In the genomic region with DNA sequence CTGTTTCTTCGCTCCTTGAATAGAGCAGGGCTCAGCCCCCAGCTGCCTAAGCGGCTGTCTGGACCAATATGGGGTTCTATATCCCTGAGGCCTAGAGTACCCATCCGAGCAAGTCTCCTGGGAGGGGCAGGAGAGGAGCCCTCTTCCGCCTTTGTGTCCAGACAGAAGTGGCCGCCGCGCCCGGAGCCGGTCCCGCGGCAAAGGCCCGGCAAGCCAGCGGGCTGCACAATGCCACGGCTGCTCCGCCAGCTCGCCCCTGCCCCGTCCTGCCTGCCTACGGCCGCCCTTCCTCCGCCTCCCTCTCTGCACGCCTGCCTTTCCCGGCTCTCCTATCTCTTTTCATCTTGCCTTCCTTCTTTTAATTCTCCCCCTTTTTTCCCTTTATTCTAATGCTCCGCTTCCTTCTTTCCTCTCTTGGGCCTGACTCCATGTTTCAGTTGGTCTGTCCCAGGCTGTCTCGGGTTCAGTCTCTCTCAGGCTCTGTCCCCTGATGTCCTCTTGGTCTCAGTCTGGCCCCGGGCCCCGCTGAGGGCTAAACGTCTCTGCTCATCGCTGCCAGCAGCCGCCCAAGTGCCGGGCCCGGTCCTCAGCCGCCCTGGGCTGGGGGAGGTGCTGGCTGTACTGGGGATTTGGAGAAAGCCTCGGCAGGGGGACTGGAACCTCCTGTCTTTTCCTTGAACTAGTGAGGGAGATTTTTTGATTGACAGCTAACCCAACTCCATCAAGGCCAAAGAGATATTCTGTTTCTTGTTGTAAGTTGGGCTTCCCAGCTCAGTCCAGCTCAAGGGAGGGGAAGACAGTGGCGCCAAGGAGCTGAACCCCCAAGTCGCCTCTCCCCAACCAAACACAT, we compare ENCODE assay signal across 1 cellular context.
TF ChIP-seq lines count a peak whose summit lies in the region.

No MANE protein-coding gene starts in this region.

TF ChIP-seq in HEK293, 187 proteins besides CTCF, POLR2A, EP300 and RAD21 (continued from another document):
- TF ChIP-seq, protein P1, sequence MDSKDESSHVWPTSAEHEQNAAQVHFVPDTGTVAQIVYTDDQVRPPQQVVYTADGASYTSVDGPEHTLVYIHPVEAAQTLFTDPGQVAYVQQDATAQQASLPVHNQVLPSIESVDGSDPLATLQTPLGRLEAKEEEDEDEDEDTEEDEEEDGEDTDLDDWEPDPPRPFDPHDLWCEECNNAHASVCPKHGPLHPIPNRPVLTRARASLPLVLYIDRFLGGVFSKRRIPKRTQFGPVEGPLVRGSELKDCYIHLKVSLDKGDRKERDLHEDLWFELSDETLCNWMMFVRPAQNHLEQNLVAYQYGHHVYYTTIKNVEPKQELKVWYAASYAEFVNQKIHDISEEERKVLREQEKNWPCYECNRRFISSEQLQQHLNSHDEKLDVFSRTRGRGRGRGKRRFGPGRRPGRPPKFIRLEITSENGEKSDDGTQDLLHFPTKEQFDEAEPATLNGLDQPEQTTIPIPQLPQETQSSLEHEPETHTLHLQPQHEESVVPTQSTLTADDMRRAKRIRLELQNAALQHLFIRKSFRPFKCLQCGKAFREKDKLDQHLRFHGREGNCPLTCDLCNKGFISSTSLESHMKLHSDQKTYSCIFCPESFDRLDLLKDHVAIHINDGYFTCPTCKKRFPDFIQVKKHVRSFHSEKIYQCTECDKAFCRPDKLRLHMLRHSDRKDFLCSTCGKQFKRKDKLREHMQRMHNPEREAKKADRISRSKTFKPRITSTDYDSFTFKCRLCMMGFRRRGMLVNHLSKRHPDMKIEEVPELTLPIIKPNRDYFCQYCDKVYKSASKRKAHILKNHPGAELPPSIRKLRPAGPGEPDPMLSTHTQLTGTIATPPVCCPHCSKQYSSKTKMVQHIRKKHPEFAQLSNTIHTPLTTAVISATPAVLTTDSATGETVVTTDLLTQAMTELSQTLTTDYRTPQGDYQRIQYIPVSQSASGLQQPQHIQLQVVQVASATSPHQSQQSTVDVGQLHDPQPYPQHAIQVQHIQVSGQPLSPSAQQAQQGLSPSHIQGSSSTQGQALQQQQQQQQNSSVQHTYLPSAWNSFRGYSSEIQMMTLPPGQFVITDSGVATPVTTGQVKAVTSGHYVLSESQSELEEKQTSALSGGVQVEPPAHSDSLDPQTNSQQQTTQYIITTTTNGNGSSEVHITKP (tag by site-specific recombination; IDR thresholded peaks at IDR 0.05), result peak; percentile 8
- TF ChIP-seq, protein P2, sequence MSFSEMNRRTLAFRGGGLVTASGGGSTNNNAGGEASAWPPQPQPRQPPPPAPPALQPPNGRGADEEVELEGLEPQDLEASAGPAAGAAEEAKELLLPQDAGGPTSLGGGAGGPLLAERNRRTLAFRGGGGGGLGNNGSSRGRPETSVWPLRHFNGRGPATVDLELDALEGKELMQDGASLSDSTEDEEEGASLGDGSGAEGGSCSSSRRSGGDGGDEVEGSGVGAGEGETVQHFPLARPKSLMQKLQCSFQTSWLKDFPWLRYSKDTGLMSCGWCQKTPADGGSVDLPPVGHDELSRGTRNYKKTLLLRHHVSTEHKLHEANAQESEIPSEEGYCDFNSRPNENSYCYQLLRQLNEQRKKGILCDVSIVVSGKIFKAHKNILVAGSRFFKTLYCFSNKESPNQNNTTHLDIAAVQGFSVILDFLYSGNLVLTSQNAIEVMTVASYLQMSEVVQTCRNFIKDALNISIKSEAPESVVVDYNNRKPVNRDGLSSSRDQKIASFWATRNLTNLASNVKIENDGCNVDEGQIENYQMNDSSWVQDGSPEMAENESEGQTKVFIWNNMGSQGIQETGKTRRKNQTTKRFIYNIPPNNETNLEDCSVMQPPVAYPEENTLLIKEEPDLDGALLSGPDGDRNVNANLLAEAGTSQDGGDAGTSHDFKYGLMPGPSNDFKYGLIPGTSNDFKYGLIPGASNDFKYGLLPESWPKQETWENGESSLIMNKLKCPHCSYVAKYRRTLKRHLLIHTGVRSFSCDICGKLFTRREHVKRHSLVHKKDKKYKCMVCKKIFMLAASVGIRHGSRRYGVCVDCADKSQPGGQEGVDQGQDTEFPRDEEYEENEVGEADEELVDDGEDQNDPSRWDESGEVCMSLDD (tag by site-specific recombination; IDR thresholded peaks at IDR 0.05), result peak; percentile 42
- TF ChIP-seq ZFP37 (tag by site-specific recombination; IDR thresholded peaks at IDR 0.05) (no peak), ZNF335 (tag by site-specific recombination; conservative IDR thresholded peaks at IDR 0.05) (peak; percentile 89), ZNF366 (tag by site-specific recombination; conservative IDR thresholded peaks at IDR 0.05) (peak; percentile 92), ZNF132 (tag by site-specific recombination; IDR thresholded peaks at IDR 0.05; ENCODE audit: borderline replicate concordance) (no peak), MEIS1 (CRISPR knock-in tag; IDR thresholded peaks at IDR 0.05; ENCODE audit: borderline replicate concordance) (no peak)
TF ChIP-seq in HEK293: peak in this region for 39.
